9 cellular contexts compared by ENCODE assay signal in the genomic region with DNA sequence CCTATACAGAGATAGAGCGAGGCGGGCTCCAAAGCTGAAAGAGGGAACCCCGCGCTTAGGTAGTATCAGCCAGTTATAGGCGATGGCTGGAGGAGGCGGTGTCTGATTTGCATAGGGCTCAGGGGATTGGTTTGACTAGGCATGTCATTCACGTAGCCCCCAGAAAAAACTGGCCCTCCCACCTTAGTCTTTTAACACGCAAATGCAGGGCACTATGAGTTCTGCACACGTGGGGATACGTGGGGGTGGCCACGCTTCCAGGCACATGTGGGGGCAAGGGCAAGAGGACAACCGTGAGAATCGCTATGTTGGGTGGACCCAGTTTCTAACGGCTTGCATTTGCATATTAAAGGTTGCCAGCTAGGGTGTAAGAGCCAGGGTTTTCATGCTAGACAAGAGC. TPM values are rescaled to one million over a fixed set of nuclear protein-coding genes. Genes with fewer than 3 reads are reported as not detected.
DNase-seq lines count a peak whose midpoint lies in the region; TF ChIP-seq lines count a peak whose summit lies in the region.
"Had no signal": no experiment of that assay in that cellular context is flagged by ENCODE, and none has a peak within 500 bp of the region (broad histone marks: within the 10 kb centered on the region; RNA-seq: fewer than 3 reads in every experiment).

No MANE protein-coding gene starts in this region.

- H3K36me3 ChIP-seq in endocrine pancreas (ENCODE audit: control insufficient read depth, insufficient read depth, low read length) (no peaks in the 10 kb centered on the region), Karpas-422 (ENCODE audit: insufficient read depth, low read length) (no peaks in the 10 kb centered on the region), SJCRH30 (no peaks in the 10 kb centered on the region)

- DNase-seq in Ammon's horn (ENCODE audit: low spot score) (peak; percentile 82), OCI-M1 (lab: John Stamatoyannopoulos, UW) (peak; percentile 59), mesothelial cell of epicardium (ENCODE audit: low spot score in 2 of 2, unreplicated experiment in 2 of 2) (no peak), GM10248 (ENCODE audit: extremely low spot score) (no peak), Karpas-422 (no peak), HPDE6-E6E7 (ENCODE audit: extremely low spot score) (no peak), SJCRH30 (no peak)
- DNase-seq: DMS53 had no signal

- peaks cover 9% of the 10 kb centered on the region for H3K9me3 Mint-ChIP-seq in mesothelial cell of epicardium

- no peaks in the 10 kb centered on the region for H3K9me3 ChIP-seq in endocrine pancreas (ENCODE audit: control insufficient read depth, low read length)
- H3K9me3 ChIP-seq in Karpas-422 (ENCODE audit: low read length), result no peaks in the 10 kb centered on the region
- H3K9me3 ChIP-seq in SJCRH30 (replicated peaks), result no peaks in the 10 kb centered on the region; the same call in 1 of the 2 replicates

- H3K4me3 ChIP-seq in endocrine pancreas (ENCODE audit: control insufficient read depth, insufficient read depth, low read length), result peak overlapping the region; percentile 47
- no peak overlapping the region for H3K4me3 ChIP-seq in Karpas-422 (ENCODE audit: low read length)
- H3K4me3 ChIP-seq in SJCRH30, result no peak overlapping the region

- no peaks in the 10 kb centered on the region for H3K9me2 ChIP-seq in Karpas-422 (replicated peaks; ENCODE audit: insufficient read depth, low read length)

- H3K4me2 ChIP-seq in Karpas-422 (ENCODE audit: low read depth, low read length, poor library complexity, severe bottlenecking), result no peak overlapping the region

- peaks cover 4% of the 10 kb centered on the region for H3K27me3 Mint-ChIP-seq in mesothelial cell of epicardium (ENCODE audit: low read depth)

- CTCF ChIA-PET in GM10248 (lab: Yijun Ruan, JAX), result interaction anchor here (1.0 to 5.8 kb wide), 4 partner anchors 11 to 31 kb away, joined by 3 to 40 read pairs (median 8); no protein-coding TSS in a partner anchor

- peaks cover 16% of the 10 kb centered on the region for H3K4me1 Mint-ChIP-seq in mesothelial cell of epicardium

- no peak overlapping the region for H2AFZ ChIP-seq in Karpas-422 (ENCODE audit: low read length)

- no peaks in the 10 kb centered on the region for H4K20me1 ChIP-seq in Karpas-422 (ENCODE audit: insufficient read depth, low read depth, low read length)

- H3K9ac ChIP-seq in endocrine pancreas (ENCODE audit: control insufficient read depth, insufficient read depth, low read length) (no peak overlapping the region), Karpas-422 (ENCODE audit: low read length) (no peak overlapping the region)

- no peak overlapping the region for H3K27ac Mint-ChIP-seq in mesothelial cell of epicardium

- H3K27ac ChIP-seq in Karpas-422 (ENCODE audit: low read length) (no peak overlapping the region), SJCRH30 (no peak overlapping the region)

- H3K27me3 ChIP-seq in endocrine pancreas (ENCODE audit: control insufficient read depth, insufficient read depth, low read length) (no peaks in the 10 kb centered on the region), Karpas-422 (ENCODE audit: low read length) (no peaks in the 10 kb centered on the region), SJCRH30 (no peaks in the 10 kb centered on the region)

- no peaks in the 10 kb centered on the region for H3K79me2 ChIP-seq in Karpas-422 (ENCODE audit: low read length)

- no peak for TF ChIP-seq CTCF in mesothelial cell of epicardium (IDR thresholded peaks at IDR 0.05; ENCODE audit: unreplicated experiment)
- no peak for TF ChIP-seq CTCF in GM10248 (IDR thresholded peaks at IDR 0.05; ENCODE audit: control extremely low read depth, extremely low read depth, low read depth, missing control alignments)

- H3K36me3 Mint-ChIP-seq in mesothelial cell of epicardium, result no peaks in the 10 kb centered on the region

- peak overlapping the region; percentile 67 for H3K4me3 Mint-ChIP-seq in mesothelial cell of epicardium

- POLR2A ChIA-PET in GM10248 (lab: Yijun Ruan, JAX), result no interaction called here

- H3K4me1 ChIP-seq in endocrine pancreas (ENCODE audit: control insufficient read depth, insufficient read depth, low read length) (no peaks in the 10 kb centered on the region), Karpas-422 (ENCODE audit: low read length) (peaks cover 19% of the 10 kb centered on the region), SJCRH30 (peaks cover 6% of the 10 kb centered on the region; the same call in 1 of the 2 replicates)

RNA-seq across cellular contexts. Expression of gene MSTN, which starts 56.7 kb away (rescaled TPM):
- total RNA-seq in mesothelial cell of epicardium, result 0.20 to 0.29 TPM (median 0.22 TPM) in 3 replicates
- total RNA-seq in Karpas-422 (2014; rRNA removed; shearing (Covaris generic); ENCODE audit: low replicate concordance), result 0.11 and 0.22 TPM in 2 replicates
- total RNA-seq in SJCRH30 (2014; rRNA removed; shearing (Covaris generic)), result 93.4 and 102 TPM in 2 replicates

Comparison
In these comparisons a context has a peak if more than half of its experiments do, and no peak if none do; other contexts are left out.
1. DNase-seq: peak in Ammon's horn (single experiment) and OCI-M1 (single experiment); none in mesothelial cell of epicardium (0 of 2), GM10248 (single experiment), Karpas-422 (single experiment), HPDE6-E6E7 (single experiment) and SJCRH30 (0 of 2).
2. RNA of gene MSTN, which starts 56.7 kb away (total RNA-seq): 93.4 to 102 TPM in SJCRH30; 0.11 to 0.22 TPM in Karpas-422 and 0.20 to 0.29 TPM in mesothelial cell of epicardium; every median in the first group is over 10 times any median in the second.